In the genomic region with DNA sequence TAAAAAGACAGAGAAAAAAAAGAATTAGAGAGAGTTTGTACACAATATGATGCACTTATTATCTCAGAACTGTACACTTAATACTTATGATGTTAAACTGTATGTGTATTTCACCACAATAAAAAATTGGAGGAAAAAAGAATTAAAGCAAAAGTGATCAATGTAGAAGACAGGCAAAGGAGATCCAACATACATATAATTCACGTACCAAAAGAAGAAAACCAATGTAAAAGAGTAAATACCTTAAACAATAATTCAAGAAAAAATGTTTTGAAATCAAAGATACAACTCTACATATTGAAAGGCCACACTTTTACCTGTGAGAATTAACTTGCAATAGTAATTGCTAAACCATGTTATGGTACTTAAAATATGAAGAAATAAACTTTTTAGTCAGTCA, we compare ENCODE assay signal across 7 cellular contexts.
"Had no signal": no experiment of that assay in that cellular context is flagged by ENCODE, and none has a peak within 500 bp of the region (broad histone marks: within the 10 kb centered on the region; RNA-seq: fewer than 3 reads in every experiment).

No MANE protein-coding gene starts in this region.

- H3K27ac ChIP-seq: HL-60 had no signal

- DNase-seq: IMR-90, KBM-7, KG1 had no signal

- ATAC-seq: HepG2, K562 had no signal

- H3K4me3 ChIP-seq: K562 had no signal

- FAIRE-seq: HepG2, HTR-8/SVneo, K562 had no signal
